1 cellular context compared by ENCODE assay signal in the genomic region with DNA sequence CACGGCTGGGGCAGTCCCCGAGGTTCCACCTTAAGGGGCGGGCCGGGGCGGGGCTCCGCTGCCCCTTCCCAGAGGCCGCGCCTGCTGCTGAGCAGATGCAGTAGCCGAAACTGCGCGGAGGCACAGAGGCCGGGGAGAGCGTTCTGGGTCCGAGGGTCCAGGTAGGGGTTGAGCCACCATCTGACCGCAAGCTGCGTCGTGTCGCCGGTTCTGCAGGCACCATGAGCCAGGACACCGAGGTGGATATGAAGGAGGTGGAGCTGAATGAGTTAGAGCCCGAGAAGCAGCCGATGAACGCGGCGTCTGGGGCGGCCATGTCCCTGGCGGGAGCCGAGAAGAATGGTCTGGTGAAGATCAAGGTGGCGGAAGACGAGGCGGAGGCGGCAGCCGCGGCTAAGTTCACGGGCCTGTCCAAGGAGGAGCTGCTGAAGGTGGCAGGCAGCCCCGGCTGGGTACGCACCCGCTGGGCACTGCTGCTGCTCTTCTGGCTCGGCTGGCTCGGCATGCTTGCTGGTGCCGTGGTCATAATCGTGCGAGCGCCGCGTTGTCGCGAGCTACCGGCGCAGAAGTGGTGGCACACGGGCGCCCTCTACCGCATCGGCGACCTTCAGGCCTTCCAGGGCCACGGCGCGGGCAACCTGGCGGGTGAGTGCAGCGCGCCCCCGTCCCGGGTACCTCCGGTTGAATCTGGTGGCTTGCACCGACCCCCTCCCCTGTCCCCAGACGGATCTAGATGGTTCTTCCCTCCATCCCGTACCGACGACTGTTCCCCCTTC.
TF ChIP-seq lines count a peak whose summit lies in the region.

A gene (plus strand): TSS at position 94 of the 776 bp plus-strand sequence. CDS start 128 bp downstream, at position 222.

TF ChIP-seq in H1, 55 proteins besides CTCF, POLR2A, EP300 and RAD21 (continued from another document):
- no peak for TF ChIP-seq CBX5 (IDR thresholded peaks at IDR 0.05; ENCODE audit: low read depth, low read length)
- TF ChIP-seq CHD2 (IDR thresholded peaks at IDR 0.05; ENCODE audit: low read length): peak; percentile 57; the same call in 1 of the 2 replicates
- TF ChIP-seq, protein P1, sequence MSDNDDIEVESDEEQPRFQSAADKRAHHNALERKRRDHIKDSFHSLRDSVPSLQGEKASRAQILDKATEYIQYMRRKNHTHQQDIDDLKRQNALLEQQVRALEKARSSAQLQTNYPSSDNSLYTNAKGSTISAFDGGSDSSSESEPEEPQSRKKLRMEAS (IDR thresholded peaks at IDR 0.05): peak; percentile 72
- no peak for TF ChIP-seq TEAD4 (IDR thresholded peaks at IDR 0.05; ENCODE audit: low read depth, low read length)
- TF ChIP-seq EGR1 (IDR thresholded peaks at IDR 0.05; ENCODE audit: borderline replicate concordance, low read depth, low read length): no peak
- TF ChIP-seq KDM4A (IDR thresholded peaks at IDR 0.05; ENCODE audit: low read depth, low read length, severe bottlenecking): peak; percentile 36
- peak; percentile 79 for TF ChIP-seq RBBP5 (IDR thresholded peaks at IDR 0.05; ENCODE audit: borderline replicate concordance, low read depth, low read length)
- TF ChIP-seq CHD1 (IDR thresholded peaks at IDR 0.05; ENCODE audit: low read depth, low read length): peak; percentile 73
- no peak for TF ChIP-seq NANOG (IDR thresholded peaks at IDR 0.05; ENCODE audit: insufficient read depth, low read depth, low read length, poor library complexity, severe bottlenecking)
- no peak for TF ChIP-seq FOSL1 (IDR thresholded peaks at IDR 0.05; ENCODE audit: insufficient read depth, low read depth, low read length)
- TF ChIP-seq KDM1A (IDR thresholded peaks at IDR 0.05; ENCODE audit: borderline replicate concordance, low read length): no peak
- peak; percentile 56 for TF ChIP-seq SIRT6 (IDR thresholded peaks at IDR 0.05; ENCODE audit: low read length)
- peak; percentile 95 for TF ChIP-seq TBP (IDR thresholded peaks at IDR 0.05; ENCODE audit: low read depth, low read length)
- TF ChIP-seq CREB1 (IDR thresholded peaks at IDR 0.05): peak; percentile 74
- no peak for TF ChIP-seq POU5F1 (IDR thresholded peaks at IDR 0.05; ENCODE audit: low read depth, low read length)
- TF ChIP-seq SIN3A (conservative IDR thresholded peaks at IDR 0.05 in 1 of 2, IDR thresholded peaks at IDR 0.05 in 1 of 2; ENCODE audit: low read depth in 1 of 2, low read length in 2 of 2): peak; percentile 73 to 84; a peak in 2 of 4 replicates
- peak; percentile 79; the same call in 1 of the 2 replicates for TF ChIP-seq SP1 (IDR thresholded peaks at IDR 0.05; ENCODE audit: low read depth, low read length)
